Comparison of ENCODE assay signal across 7 cellular contexts in the genomic region with DNA sequence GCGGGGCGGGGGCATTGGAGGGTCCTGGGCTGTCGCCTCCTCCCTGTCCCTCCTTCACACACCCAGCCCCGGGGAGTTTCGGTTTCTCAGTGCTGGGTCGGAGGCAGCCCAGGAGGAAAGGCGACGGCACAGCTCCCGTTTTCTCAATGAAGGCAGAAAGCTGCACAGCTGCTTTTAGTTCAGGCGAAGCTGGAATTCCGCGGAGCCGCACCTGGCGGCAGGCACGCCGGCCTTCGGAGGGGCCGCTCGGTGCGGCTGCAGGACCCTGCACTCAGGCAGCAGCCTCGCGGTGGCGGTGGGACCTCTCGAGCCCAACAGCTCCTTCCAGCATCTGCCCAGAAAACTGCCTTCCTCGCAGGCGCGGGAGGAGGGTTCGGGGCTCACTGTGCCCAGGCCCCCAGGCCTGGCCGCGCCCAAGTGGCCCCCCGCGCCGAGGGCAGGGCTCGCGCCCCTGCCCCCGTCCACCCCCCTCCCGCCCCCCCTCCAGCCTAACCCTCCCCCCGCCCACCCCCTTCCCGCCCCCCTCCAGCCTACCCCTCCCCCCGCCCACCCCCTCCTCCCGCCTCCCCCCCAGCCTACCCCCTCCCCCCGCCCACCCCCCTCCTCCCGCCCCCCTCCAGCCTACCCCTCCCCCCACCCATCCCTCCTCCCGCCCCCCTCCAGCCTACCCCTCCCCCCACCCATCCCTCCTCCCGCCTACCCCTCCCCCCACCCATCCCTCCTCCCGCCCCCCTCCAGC. TPM values are rescaled to one million over a fixed set of nuclear protein-coding genes. Genes with fewer than 3 reads are reported as not detected.
DNase-seq lines count a peak whose midpoint lies in the region; ATAC-seq and TF ChIP-seq lines count a peak whose summit lies in the region.

No MANE protein-coding gene starts in this region.

- POLR2A ChIA-PET in RWPE1 (lab: Yijun Ruan, JAX; ENCODE audit: low non-redundant PET), result interaction anchor here (0.6 kb wide), 1 partner anchor 404 kb away, joined by 3 read pairs; no protein-coding TSS in a partner anchor

- TF ChIP-seq CTCF in GM13976 (IDR thresholded peaks at IDR 0.05; ENCODE audit: borderline replicate concordance, control extremely low read depth, extremely low read depth, insufficient read depth, missing control alignments) (no peak), RWPE1 (conservative IDR thresholded peaks at IDR 0.05; ENCODE audit: low read depth) (no peak), fibroblast of the aortic adventitia (IDR thresholded peaks at IDR 0.05; ENCODE audit: insufficient read depth, low read length) (peak; percentile 11)

- H3K27me3 ChIP-seq in skeletal muscle satellite cell (ENCODE audit: control insufficient read depth, insufficient read depth, low read length), result peaks cover 41% of the 10 kb centered on the region

- peak overlapping the region; percentile 96 for H3K4me2 ChIP-seq in skeletal muscle satellite cell (ENCODE audit: low read length)

- H3K9me3 ChIP-seq in skeletal muscle satellite cell (replicated peaks; ENCODE audit: low read length), result no peaks in the 10 kb centered on the region

- ATAC-seq in GM21515 (IDR thresholded peaks at IDR 0.05; ENCODE audit: unreplicated experiment), result no peak

- DNase-seq in GM13976 (ENCODE audit: low spot score), result peak; percentile 40
- DNase-seq in RWPE1 (ENCODE audit: low spot score), result no peak
- DNase-seq in fibroblast of the aortic adventitia (ENCODE audit: low read depth), result peak; percentile 27
- no peak for DNase-seq in SIG-M5 treated with dmso at 0.1 percent for 504 hours (lab: John Stamatoyannopoulos, UW; ENCODE audit: unreplicated experiment)
- DNase-seq in activated CD4-positive, alpha-beta T cell treated with anti-CD3 and anti-CD28 coated beads, Interleukin-2, amount 50 U/mL, for 1 hour, result no peak

- peaks cover 2% of the 10 kb centered on the region for H3K4me1 ChIP-seq in skeletal muscle satellite cell (ENCODE audit: control insufficient read depth, insufficient read depth, low read length)

- peak overlapping the region; percentile 69 for H3K4me3 ChIP-seq in fibroblast of the aortic adventitia (ENCODE audit: low read depth, low read length)
- H3K4me3 ChIP-seq in skeletal muscle satellite cell (ENCODE audit: low read length), result peak overlapping the region; percentile 72

- peak overlapping the region; percentile 49 for H3K27ac ChIP-seq in RWPE1

- no peaks in the 10 kb centered on the region for H3K36me3 ChIP-seq in skeletal muscle satellite cell (ENCODE audit: insufficient read depth, low read length)

- in situ Hi-C loops in GM13976 (cut with MboI; ENCODE audit: low sequenced_read_pairs, unreplicated experiment), result no loop called here

- H3K9ac ChIP-seq in skeletal muscle satellite cell (ENCODE audit: low read depth, low read length), result peak overlapping the region; percentile 41

- CTCF ChIA-PET in RWPE1 (lab: Yijun Ruan, JAX), result interaction anchor here (0.6 to 2.4 kb wide), 3 partner anchors 8 to 221 kb away, joined by 3 to 7 read pairs (median 3); no protein-coding TSS in a partner anchor

RNA-seq across cellular contexts. Expression of gene FOXQ1, which starts 4.8 kb away (rescaled TPM):
- total RNA-seq in fibroblast of the aortic adventitia (ENCODE audit: low replicate concordance), result 1.3 TPM in 1 of 2 replicates, not detected in the other
- total RNA-seq in skeletal muscle satellite cell (2012; rRNA removed), result 0.25 and 0.87 TPM in 2 replicates

Comparison
In these comparisons a context has a peak if more than half of its experiments do, and no peak if none do; other contexts are left out.
1. DNase-seq: peak in GM13976 (single experiment) and fibroblast of the aortic adventitia (single experiment); none in RWPE1 (single experiment), SIG-M5 treated with dmso at 0.1 percent for 504 hours (single experiment) and activated CD4-positive, alpha-beta T cell treated with anti-CD3 and anti-CD28 coated beads, Interleukin-2, amount 50 U/mL, for 1 hour (single experiment).